Comparison of ENCODE assay signal across 10 cellular contexts in the genomic region with DNA sequence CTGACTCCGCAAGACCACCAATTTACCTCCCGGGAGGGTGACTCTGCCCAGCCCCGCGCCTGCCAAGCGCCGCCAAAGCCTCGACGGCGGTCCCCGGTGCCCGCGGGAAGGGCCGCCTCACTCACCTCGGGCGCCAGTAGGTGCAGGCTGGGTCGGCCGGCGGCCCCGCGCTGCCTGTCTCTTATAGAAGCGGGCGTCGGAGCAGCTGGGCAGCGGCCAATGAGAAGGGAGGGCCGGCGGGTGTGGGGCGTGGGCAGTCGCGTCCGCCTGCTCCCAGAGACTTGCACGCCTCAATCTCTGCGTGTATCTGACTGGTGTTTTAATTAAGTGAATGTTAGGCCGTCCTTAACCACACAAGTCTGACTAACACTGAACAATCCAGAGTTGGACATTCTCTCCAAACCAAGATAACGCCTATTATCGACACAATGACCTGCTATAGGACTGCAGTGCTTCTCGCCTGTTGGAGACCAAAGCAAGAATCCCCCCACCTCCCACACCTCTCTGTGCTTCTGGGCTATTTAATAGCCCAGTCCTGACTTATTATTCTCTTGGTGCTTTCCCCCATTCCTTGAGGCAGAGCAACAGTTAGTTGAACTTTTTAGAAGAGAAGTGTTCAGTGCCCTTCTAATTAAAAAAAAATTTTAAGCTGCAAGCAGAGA. TPM values are rescaled to one million over a fixed set of nuclear protein-coding genes. Genes with fewer than 3 reads are reported as not detected.
DNase-seq lines count a peak whose midpoint lies in the region; ATAC-seq, FAIRE-seq and TF ChIP-seq lines count a peak whose summit lies in the region.
"Had no signal": no experiment of that assay in that cellular context is flagged by ENCODE, and none has a peak within 500 bp of the region (broad histone marks: within the 10 kb centered on the region; RNA-seq: fewer than 3 reads in every experiment).

A gene (minus strand): TSS at position 154 of the 662 bp plus-strand sequence. CDS start 5,507 bp downstream, outside the sequence.

- no peak for TF ChIP-seq POLR2A in endothelial cell of umbilical vein (IDR thresholded peaks at IDR 0.05; ENCODE audit: low read depth, low read length)

- H3K4me1 ChIP-seq in endothelial cell of umbilical vein (ENCODE audit: control insufficient read depth, extremely low read depth, insufficient read depth, low read length) = no peaks in the 10 kb centered on the region
- no peaks in the 10 kb centered on the region for H3K4me1 ChIP-seq in naive thymus-derived CD4-positive, alpha-beta T cell (ENCODE audit: control insufficient read depth in 2 of 2, insufficient read depth in 2 of 2, low read length in 2 of 2)

- DNase-seq in AG10803 (ENCODE audit: low read depth) (peak; percentile 7), MG63 (peak; percentile 30), endothelial cell of umbilical vein (ENCODE audit: low read depth, low spot score) (no peak), mesenteric fat pad (ENCODE audit: low spot score) (peak; percentile 89)
- DNase-seq in naive thymus-derived CD4-positive, alpha-beta T cell = no peak
- DNase-seq: DND-41 had no signal

- no peak for FAIRE-seq in endothelial cell of umbilical vein (lab: Jason Lieb, UNC)

- H4K20me1 ChIP-seq in endothelial cell of umbilical vein (replicated peaks; ENCODE audit: control insufficient read depth, extremely low read depth, insufficient read depth, low read length) = no peaks in the 10 kb centered on the region

- no peaks in the 10 kb centered on the region for H3K9me1 ChIP-seq in endothelial cell of umbilical vein (replicated peaks; ENCODE audit: control insufficient read depth, extremely low read depth, insufficient read depth, low read length)

- CTCF ChIA-PET in endothelial cell of umbilical vein (lab: Charles Lee) = interaction anchor here (1.0 kb wide), 1 partner anchor 56 kb away, joined by 3 read pairs; no protein-coding TSS in a partner anchor
- CTCF ChIA-PET in naive thymus-derived CD4-positive, alpha-beta T cell (lab: Charles Lee) = no interaction called here

- no peaks in the 10 kb centered on the region for H3K4me1 Mint-ChIP-seq in naive thymus-derived CD4-positive, alpha-beta T cell

- no peak within 1 kb of the TSS for H3K27ac Mint-ChIP-seq in naive thymus-derived CD4-positive, alpha-beta T cell
- H3K27ac Mint-ChIP-seq: activated T-helper 1 cell treated with anti-CD3 and anti-CD28 coated beads, Interleukin-12 subunit alpha, Interleukin-12 subunit beta, Interleukin-2, Interleukin-4 antibody, amounts not matched to agents 30 ng/mL and 10 ng/mL and 1 ng/mL, durations not matched to agents 14 hours and 24 hours and 36 hours had no signal

- H2AFZ ChIP-seq in endothelial cell of umbilical vein (ENCODE audit: low read depth, low read length) = no peak within 1 kb of the TSS

- H3K4me3 ChIP-seq in AG10803 (ENCODE audit: low read length) = no peak within 1 kb of the TSS
- no peak within 1 kb of the TSS for H3K4me3 ChIP-seq in MG63
- H3K4me3 ChIP-seq in endothelial cell of umbilical vein (replicated peaks in 1 of 3; ENCODE audit: insufficient read depth in 1 of 3, low read depth in 1 of 3, low read length in 3 of 3) = no peak within 1 kb of the TSS
- H3K4me3 ChIP-seq in naive thymus-derived CD4-positive, alpha-beta T cell (ENCODE audit: low read length) = no peak within 1 kb of the TSS

- H3K36me3 ChIP-seq in MG63 (no peaks in the 10 kb centered on the region), endothelial cell of umbilical vein (ENCODE audit: control insufficient read depth in 2 of 2, extremely low read depth in 1 of 2, insufficient read depth in 2 of 2, low read length in 2 of 2) (no peaks in the 10 kb centered on the region)
- no peaks in the 10 kb centered on the region for H3K36me3 ChIP-seq in naive thymus-derived CD4-positive, alpha-beta T cell (ENCODE audit: control insufficient read depth in 2 of 3, insufficient read depth in 3 of 3, low read length in 3 of 3)

- H3K27me3 Mint-ChIP-seq in naive thymus-derived CD4-positive, alpha-beta T cell = peaks cover 28 to 60% (median 45%) of the 10 kb centered on the region in 5 donors

- intact Hi-C loops in endothelial cell of umbilical vein (cut with micrococcal nuclease) = no loop called here
- intact Hi-C loops in naive thymus-derived CD4-positive, alpha-beta T cell (cut with micrococcal nuclease) = no loop called here

- H3K79me2 ChIP-seq in endothelial cell of umbilical vein (ENCODE audit: control insufficient read depth, insufficient read depth, low read length) = no peaks in the 10 kb centered on the region

- H3K9me3 Mint-ChIP-seq in naive thymus-derived CD4-positive, alpha-beta T cell = peaks cover 0 to 8% (median 2%) of the 10 kb centered on the region in 11 donors
- H3K9me3 Mint-ChIP-seq: activated T-helper 1 cell treated with anti-CD3 and anti-CD28 coated beads, Interleukin-12 subunit alpha, Interleukin-12 subunit beta, Interleukin-2, Interleukin-4 antibody, amounts not matched to agents 30 ng/mL and 10 ng/mL and 1 ng/mL, durations not matched to agents 14 hours and 24 hours and 36 hours had no signal

- no peaks in the 10 kb centered on the region; the same call in 1 of the 2 replicates for H3K27me3 ChIP-seq in MG63
- H3K27me3 ChIP-seq in endothelial cell of umbilical vein (ENCODE audit: control insufficient read depth in 2 of 2, insufficient read depth in 2 of 2, low read length in 2 of 2) = peaks cover 23 to 29% of the 10 kb centered on the region in 2 experiments
- H3K27me3 ChIP-seq in naive thymus-derived CD4-positive, alpha-beta T cell (ENCODE audit: control insufficient read depth in 2 of 2, insufficient read depth in 2 of 2, low read length in 2 of 2) = no peaks in the 10 kb centered on the region

- no peak for ATAC-seq in HG02885 (IDR thresholded peaks at IDR 0.05; ENCODE audit: poor library complexity, unreplicated experiment)
- no peak for ATAC-seq in HG03342 (IDR thresholded peaks at IDR 0.05; ENCODE audit: unreplicated experiment)
- no peak for ATAC-seq in naive thymus-derived CD4-positive, alpha-beta T cell
- no peak for ATAC-seq in HG03565 (IDR thresholded peaks at IDR 0.05; ENCODE audit: unreplicated experiment)

- BruUV-seq in endothelial cell of umbilical vein (replicated peaks; lab: Mats Ljungman, UMichigan) = no TSS peak

- dilution Hi-C loops in endothelial cell of umbilical vein (cut with MboI; ENCODE audit: extremely low pct_ligation_motif_present, low sequenced_read_pairs) = no loop called here

- H3K4me3 Mint-ChIP-seq in naive thymus-derived CD4-positive, alpha-beta T cell = no peak within 1 kb of the TSS
- H3K4me3 Mint-ChIP-seq: activated T-helper 1 cell treated with anti-CD3 and anti-CD28 coated beads, Interleukin-12 subunit alpha, Interleukin-12 subunit beta, Interleukin-2, Interleukin-4 antibody, amounts not matched to agents 30 ng/mL and 10 ng/mL and 1 ng/mL, durations not matched to agents 14 hours and 24 hours and 36 hours had no signal

- H3K36me3 Mint-ChIP-seq in naive thymus-derived CD4-positive, alpha-beta T cell = peaks cover 0 to 37% (median 14%) of the 10 kb centered on the region in 5 donors

- no peak within 1 kb of the TSS for H3K27ac ChIP-seq in endothelial cell of umbilical vein (ENCODE audit: insufficient read depth, low read depth, low read length)
- H3K27ac ChIP-seq in naive thymus-derived CD4-positive, alpha-beta T cell (ENCODE audit: low read depth, low read length) = no peak within 1 kb of the TSS

- no peak within 1 kb of the TSS for H3K9ac ChIP-seq in endothelial cell of umbilical vein (replicated peaks; ENCODE audit: extremely low read depth, insufficient read depth, low read length)

- no peak within 1 kb of the TSS for H3K4me2 ChIP-seq in endothelial cell of umbilical vein (ENCODE audit: insufficient read depth, low read length)

- POLR2A ChIA-PET in endothelial cell of umbilical vein (lab: Charles Lee) = no interaction called here
- POLR2A ChIA-PET in naive thymus-derived CD4-positive, alpha-beta T cell (lab: Charles Lee) = no interaction called here

- TF ChIP-seq CTCF in AG10803 (conservative IDR thresholded peaks at IDR 0.05; ENCODE audit: low read length) = no peak
- TF ChIP-seq CTCF in endothelial cell of umbilical vein (IDR thresholded peaks at IDR 0.05; ENCODE audit: extremely low read depth in 1 of 2, insufficient read depth in 1 of 2, low read depth in 1 of 2, low read length in 2 of 2) = no peak

- no peaks in the 10 kb centered on the region for H3K9me3 ChIP-seq in MG63
- no peaks in the 10 kb centered on the region for H3K9me3 ChIP-seq in endothelial cell of umbilical vein (replicated peaks; ENCODE audit: control insufficient read depth, insufficient read depth, low read length)
- H3K9me3 ChIP-seq in naive thymus-derived CD4-positive, alpha-beta T cell (ENCODE audit: control insufficient read depth in 2 of 3, low read length in 3 of 3) = no peaks in the 10 kb centered on the region

TF ChIP-seq in endothelial cell of umbilical vein, 7 proteins besides CTCF, POLR2A, EP300 and RAD21 (continues in another document):
- TF ChIP-seq EZH2 (IDR thresholded peaks at IDR 0.05; ENCODE audit: borderline replicate concordance, low read depth, low read length, severe bottlenecking) = peak; percentile 60
- no peak for TF ChIP-seq JUN (IDR thresholded peaks at IDR 0.05; ENCODE audit: borderline replicate concordance, insufficient read depth, insufficient read length, low read depth)
- TF ChIP-seq GATA2 (IDR thresholded peaks at IDR 0.05; ENCODE audit: insufficient read depth, insufficient read length, low read depth, low read length) = no peak
- no peak for TF ChIP-seq POLR2AphosphoS5 (IDR thresholded peaks at IDR 0.05; ENCODE audit: insufficient read depth, low read depth, low read length)
- no peak for TF ChIP-seq MYC (IDR thresholded peaks at IDR 0.05; ENCODE audit: low read depth, low read length)
- TF ChIP-seq, protein P1, sequence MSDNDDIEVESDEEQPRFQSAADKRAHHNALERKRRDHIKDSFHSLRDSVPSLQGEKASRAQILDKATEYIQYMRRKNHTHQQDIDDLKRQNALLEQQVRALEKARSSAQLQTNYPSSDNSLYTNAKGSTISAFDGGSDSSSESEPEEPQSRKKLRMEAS (IDR thresholded peaks at IDR 0.05; ENCODE audit: insufficient read depth, insufficient read length) = no peak

RNA-seq across cellular contexts. Expression of the gene that starts here (rescaled TPM):
- total RNA-seq in MG63 (2014; rRNA removed; shearing (Covaris generic); ENCODE audit: low replicate concordance) = 0.15 TPM in 1 of 2 replicates, not detected in the other
- total RNA-seq in endothelial cell of umbilical vein (0.07 and 0.42 TPM in 2 replicates), mesenteric fat pad (0.55 TPM)
- polyA plus RNA-seq in endothelial cell of umbilical vein = 0.05 and 0.07 TPM in 2 replicates
- 0.01 TPM in 1 of 2 replicates, not detected in the other for polyA plus RNA-seq in endothelial cell of umbilical vein (2011; cell fraction: cytosol; rRNA removed)
- 0.59 and 0.76 TPM in 2 replicates for polyA plus RNA-seq in endothelial cell of umbilical vein (2011; cell fraction: nucleus; rRNA removed)
- 0.12 and 0.15 TPM in 2 replicates for polyA plus RNA-seq in endothelial cell of umbilical vein (2012)
- polyA minus RNA-seq in endothelial cell of umbilical vein = 0.72 TPM in 1 of 2 replicates, not detected in the other
- polyA minus RNA-seq in endothelial cell of umbilical vein (2011; cell fraction: cytosol; rRNA and poly(A)+ RNA removed) = not detected
- polyA minus RNA-seq in endothelial cell of umbilical vein (2011; cell fraction: nucleus; rRNA and poly(A)+ RNA removed) = 0.29 and 0.34 TPM in 2 replicates
- 1 to 10 TPM in 2 of 5 experiments, under 1 TPM in 3; 0.41 to 2.7 (median 0.92) TPM for total RNA-seq in naive thymus-derived CD4-positive, alpha-beta T cell
- polyA plus RNA-seq in naive thymus-derived CD4-positive, alpha-beta T cell = under 1 TPM in 1 of 2 donors, not detected in 1; 0.06 TPM

Comparison
In these comparisons a context has a peak if more than half of its experiments do, and no peak if none do; other contexts are left out.
1. Peak in DNase-seq in MG63; RNA of the gene not detected or under 1 TPM.
2. Peak in DNase-seq in mesenteric fat pad; RNA of the gene not detected or under 1 TPM.